ENCODE assay signal across 1 cellular context in genomic region chr4:123312951-123313592, GRCh38.
TF ChIP-seq lines count a peak whose summit lies in the region.

No MANE protein-coding gene starts in this region.

TF ChIP-seq in WTC11, 78 proteins besides CTCF, POLR2A, EP300 and RAD21 (continued from another document):
- TF ChIP-seq FOXP4 (CRISPR knock-in tag; IDR thresholded peaks at IDR 0.05) (no peak), ZNF396 (CRISPR knock-in tag; IDR thresholded peaks at IDR 0.05; ENCODE audit: borderline replicate concordance) (no peak), AFF4 (CRISPR knock-in tag; IDR thresholded peaks at IDR 0.05; ENCODE audit: borderline replicate concordance) (no peak), CDX4 (CRISPR knock-in tag; IDR thresholded peaks at IDR 0.05; ENCODE audit: borderline replicate concordance) (no peak), MYBL2 (CRISPR knock-in tag; IDR thresholded peaks at IDR 0.05) (no peak), ZNF232 (CRISPR knock-in tag; IDR thresholded peaks at IDR 0.05) (no peak), ZSCAN18 (CRISPR knock-in tag; IDR thresholded peaks at IDR 0.05) (no peak), FOXK1 (CRISPR knock-in tag; IDR thresholded peaks at IDR 0.05) (no peak), ZMAT4 (CRISPR knock-in tag; IDR thresholded peaks at IDR 0.05) (no peak), ZNF512 (CRISPR knock-in tag; IDR thresholded peaks at IDR 0.05; ENCODE audit: borderline replicate concordance) (no peak), PRDM15 (CRISPR knock-in tag; IDR thresholded peaks at IDR 0.05) (no peak)
- TF ChIP-seq, protein P1, sequence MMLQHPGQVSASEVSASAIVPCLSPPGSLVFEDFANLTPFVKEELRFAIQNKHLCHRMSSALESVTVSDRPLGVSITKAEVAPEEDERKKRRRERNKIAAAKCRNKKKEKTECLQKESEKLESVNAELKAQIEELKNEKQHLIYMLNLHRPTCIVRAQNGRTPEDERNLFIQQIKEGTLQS (CRISPR knock-in tag; conservative IDR thresholded peaks at IDR 0.05): no peak
- TF ChIP-seq, protein P2, sequence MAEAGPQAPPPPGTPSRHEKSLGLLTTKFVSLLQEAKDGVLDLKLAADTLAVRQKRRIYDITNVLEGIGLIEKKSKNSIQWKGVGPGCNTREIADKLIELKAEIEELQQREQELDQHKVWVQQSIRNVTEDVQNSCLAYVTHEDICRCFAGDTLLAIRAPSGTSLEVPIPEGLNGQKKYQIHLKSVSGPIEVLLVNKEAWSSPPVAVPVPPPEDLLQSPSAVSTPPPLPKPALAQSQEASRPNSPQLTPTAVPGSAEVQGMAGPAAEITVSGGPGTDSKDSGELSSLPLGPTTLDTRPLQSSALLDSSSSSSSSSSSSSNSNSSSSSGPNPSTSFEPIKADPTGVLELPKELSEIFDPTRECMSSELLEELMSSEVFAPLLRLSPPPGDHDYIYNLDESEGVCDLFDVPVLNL (CRISPR knock-in tag; IDR thresholded peaks at IDR 0.05; ENCODE audit: borderline replicate concordance, low read depth): no peak
- TF ChIP-seq, protein P3, sequence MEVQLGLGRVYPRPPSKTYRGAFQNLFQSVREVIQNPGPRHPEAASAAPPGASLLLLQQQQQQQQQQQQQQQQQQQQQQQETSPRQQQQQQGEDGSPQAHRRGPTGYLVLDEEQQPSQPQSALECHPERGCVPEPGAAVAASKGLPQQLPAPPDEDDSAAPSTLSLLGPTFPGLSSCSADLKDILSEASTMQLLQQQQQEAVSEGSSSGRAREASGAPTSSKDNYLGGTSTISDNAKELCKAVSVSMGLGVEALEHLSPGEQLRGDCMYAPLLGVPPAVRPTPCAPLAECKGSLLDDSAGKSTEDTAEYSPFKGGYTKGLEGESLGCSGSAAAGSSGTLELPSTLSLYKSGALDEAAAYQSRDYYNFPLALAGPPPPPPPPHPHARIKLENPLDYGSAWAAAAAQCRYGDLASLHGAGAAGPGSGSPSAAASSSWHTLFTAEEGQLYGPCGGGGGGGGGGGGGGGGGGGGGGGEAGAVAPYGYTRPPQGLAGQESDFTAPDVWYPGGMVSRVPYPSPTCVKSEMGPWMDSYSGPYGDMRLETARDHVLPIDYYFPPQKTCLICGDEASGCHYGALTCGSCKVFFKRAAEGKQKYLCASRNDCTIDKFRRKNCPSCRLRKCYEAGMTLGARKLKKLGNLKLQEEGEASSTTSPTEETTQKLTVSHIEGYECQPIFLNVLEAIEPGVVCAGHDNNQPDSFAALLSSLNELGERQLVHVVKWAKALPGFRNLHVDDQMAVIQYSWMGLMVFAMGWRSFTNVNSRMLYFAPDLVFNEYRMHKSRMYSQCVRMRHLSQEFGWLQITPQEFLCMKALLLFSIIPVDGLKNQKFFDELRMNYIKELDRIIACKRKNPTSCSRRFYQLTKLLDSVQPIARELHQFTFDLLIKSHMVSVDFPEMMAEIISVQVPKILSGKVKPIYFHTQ (CRISPR knock-in tag; IDR thresholded peaks at IDR 0.05): no peak
TF ChIP-seq in WTC11: peak in this region for 0.
